In the genomic region with DNA sequence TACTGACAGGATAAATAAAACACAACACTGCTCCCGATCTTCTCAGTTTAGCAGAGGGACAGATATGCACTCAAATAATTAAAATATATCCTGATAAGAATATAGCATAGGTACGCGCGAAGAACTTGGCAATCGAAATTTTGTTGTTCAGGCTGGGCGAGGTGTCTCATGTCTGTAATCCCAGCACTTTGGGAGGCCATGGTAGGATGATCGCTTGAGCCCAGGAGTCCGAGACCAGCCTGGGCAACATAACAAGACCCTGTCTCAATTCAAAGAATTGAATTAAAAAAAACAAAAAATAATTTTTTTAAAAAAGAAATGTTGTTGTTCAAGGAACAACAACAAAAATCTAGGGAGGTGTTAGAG, we compare ENCODE assay signal across 11 cellular contexts. TPM values are rescaled to one million over a fixed set of nuclear protein-coding genes. Genes with fewer than 3 reads are reported as not detected.
A peak's percentile ranks its signal among the peaks of the same experiment; 100 is the strongest.
DNase-seq lines count a peak whose midpoint lies in the region; ATAC-seq and TF ChIP-seq lines count a peak whose summit lies in the region.
"Had no signal": no experiment of that assay in that cellular context is flagged by ENCODE, and none has a peak within 500 bp of the region (broad histone marks: within the 10 kb centered on the region; RNA-seq: fewer than 3 reads in every experiment).

No MANE protein-coding gene starts in this region.

- no peak for TF ChIP-seq CTCF in CD4-positive, alpha-beta T cell (IDR thresholded peaks at IDR 0.05)
- TF ChIP-seq CTCF in KMS-11 (conservative IDR thresholded peaks at IDR 0.05; ENCODE audit: low read depth, low read length) (no peak), body of pancreas (IDR thresholded peaks at IDR 0.05) (no peak)

- no peaks in the 10 kb centered on the region for H3K9me3 ChIP-seq in CD4-positive, alpha-beta T cell (ENCODE audit: control insufficient read depth, low read length)
- H3K9me3 ChIP-seq in body of pancreas = no peaks in the 10 kb centered on the region
- H3K9me3 ChIP-seq: adrenal gland, left ventricle myocardium inferior, testis had no signal

- H3K4me2 ChIP-seq in KMS-11 = peak overlapping the region; percentile 23; the same call in 1 of the 2 replicates

- DNase-seq in CD4-positive, alpha-beta T cell = peak in 1 of 10 experiments; percentile 27
- DNase-seq in central memory CD8-positive, alpha-beta T cell (ENCODE audit: low spot score in 2 of 2) = no peak
- no peak for DNase-seq in NCI-H1105 treated with DMSO at 0.1 percent for 48 hours (lab: John Stamatoyannopoulos, UW)
- DNase-seq in NCI-H69 (lab: John Stamatoyannopoulos, UW) = no peak
- no peak for DNase-seq in body of pancreas
- DNase-seq: adrenal gland, left ventricle myocardium inferior, posterior cingulate gyrus, testis, WERI-Rb-1 had no signal

- peak overlapping the region; percentile 96 for H3K4me3 Mint-ChIP-seq in CD4-positive, alpha-beta T cell
- H3K4me3 Mint-ChIP-seq in central memory CD8-positive, alpha-beta T cell = peak overlapping the region; percentile 84

- intact Hi-C loops in CD4-positive, alpha-beta T cell (cut with DNase I, micrococcal nuclease) = loop anchor here in 1 of 2 experiments (1.0 kb wide), 1 partner anchor 9 kb away; no protein-coding TSS in a partner anchor
- intact Hi-C loops in body of pancreas (cut with DNase I) = no loop called here

- no peak overlapping the region for H3K4me3 ChIP-seq in KMS-11 (IDR thresholded peaks at IDR 0.05; ENCODE audit: insufficient read depth, low read depth, low read length)
- no peak overlapping the region for H3K4me3 ChIP-seq in body of pancreas
- H3K4me3 ChIP-seq: adrenal gland, left ventricle myocardium inferior, testis had no signal

- POLR2A ChIA-PET in CD4-positive, alpha-beta T cell (lab: Charles Lee) = interaction anchor here (0.7 to 38.3 kb wide), 5 partner anchors 5 to 140 kb away, joined by 3 to 4232 read pairs (median 2107); partner anchors contain the start of genes B2M, PATL2, SPG11 and TRIM69

- peaks cover 69% of the 10 kb centered on the region for H3K36me3 Mint-ChIP-seq in CD4-positive, alpha-beta T cell (ENCODE audit: low read depth)
- peaks cover 74% of the 10 kb centered on the region for H3K36me3 Mint-ChIP-seq in central memory CD8-positive, alpha-beta T cell (ENCODE audit: insufficient read depth)

- peak overlapping the region; percentile 74 for H3K27ac ChIP-seq in CD4-positive, alpha-beta T cell (ENCODE audit: low read depth, low read length)
- H3K27ac ChIP-seq in KMS-11 (peak overlapping the region; percentile 47), body of pancreas (peak overlapping the region in 1 of 4 donors; percentile 40)
- H3K27ac ChIP-seq: adrenal gland, testis, WERI-Rb-1 had no signal

- H3K9me3 Mint-ChIP-seq in CD4-positive, alpha-beta T cell = no peaks in the 10 kb centered on the region
- H3K9me3 Mint-ChIP-seq in central memory CD8-positive, alpha-beta T cell = no peaks in the 10 kb centered on the region

- 85 to 87% methylated on average over 8 of the region's 8 CpGs for WGBS in body of pancreas, 2 donors

- TF ChIP-seq POLR2A in body of pancreas (IDR thresholded peaks at IDR 0.05) = no peak

- H2AFZ ChIP-seq in KMS-11 (ENCODE audit: low read depth) = no peak overlapping the region

- peaks cover 30% of the 10 kb centered on the region for H3K79me2 ChIP-seq in KMS-11 (ENCODE audit: insufficient read depth, low read depth)

- H3K36me3 ChIP-seq in KMS-11 (ENCODE audit: insufficient read depth) (peaks cover 17% of the 10 kb centered on the region), body of pancreas (replicated peaks in 1 of 2; ENCODE audit: insufficient read depth in 1 of 2, low read depth in 2 of 2) (peaks cover 7 to 27% of the 10 kb centered on the region in 2 donors)

- H3K27ac Mint-ChIP-seq in CD4-positive, alpha-beta T cell = peak overlapping the region; percentile 100
- peak overlapping the region; percentile 91 for H3K27ac Mint-ChIP-seq in central memory CD8-positive, alpha-beta T cell (ENCODE audit: low read depth)

- H3K27me3 Mint-ChIP-seq in CD4-positive, alpha-beta T cell = no peaks in the 10 kb centered on the region
- no peaks in the 10 kb centered on the region for H3K27me3 Mint-ChIP-seq in central memory CD8-positive, alpha-beta T cell

- peaks cover 90% of the 10 kb centered on the region for H3K4me1 ChIP-seq in KMS-11 (ENCODE audit: low read depth, poor library complexity, severe bottlenecking)
- peaks cover under 1% of the 10 kb centered on the region for H3K4me1 ChIP-seq in body of pancreas
- H3K4me1 ChIP-seq: testis had no signal

- H3K27me3 ChIP-seq in CD4-positive, alpha-beta T cell (ENCODE audit: control insufficient read depth, insufficient read depth, low read length) = no peaks in the 10 kb centered on the region
- H3K27me3 ChIP-seq in KMS-11 (ENCODE audit: insufficient read depth, low read depth) = no peaks in the 10 kb centered on the region
- H3K27me3 ChIP-seq in body of pancreas = no peaks in the 10 kb centered on the region
- H3K27me3 ChIP-seq: adrenal gland, testis had no signal

- H3K9ac ChIP-seq in KMS-11 = no peak overlapping the region

- peaks cover 86% of the 10 kb centered on the region for H3K4me1 Mint-ChIP-seq in CD4-positive, alpha-beta T cell (ENCODE audit: low read depth)
- H3K4me1 Mint-ChIP-seq in central memory CD8-positive, alpha-beta T cell = peaks cover 84% of the 10 kb centered on the region

- CTCF ChIA-PET in CD4-positive, alpha-beta T cell (lab: Charles Lee) = interaction anchor here (2.0 to 2.5 kb wide), 2 partner anchors 18 to 55 kb away, joined by 9 to 26 read pairs; partner anchors contain the start of genes SPG11 and TRIM69

- no peak for ATAC-seq in CD4-positive, alpha-beta T cell (ENCODE audit: poor library complexity)
- no peak for ATAC-seq in central memory CD8-positive, alpha-beta T cell (replicated peaks; ENCODE audit: extremely low read depth, poor library complexity, severe bottlenecking)
- ATAC-seq in body of pancreas = no peak

- peaks cover 23% of the 10 kb centered on the region for H4K20me1 ChIP-seq in KMS-11 (ENCODE audit: insufficient read depth)

RNA-seq across cellular contexts. Expression of gene B2M, which starts 7.6 kb away (rescaled TPM):
- 1,000 to 10,000 TPM; 4,357 to 4,503 TPM for total RNA-seq in CD4-positive, alpha-beta T cell
- total RNA-seq in body of pancreas = 100 to 1,000 TPM; 774 to 835 TPM

RNA-seq across cellular contexts. Expression of gene PATL2, which starts 7.8 kb away (rescaled TPM):
- 10 to 100 TPM; 17.4 to 21.9 TPM for total RNA-seq in CD4-positive, alpha-beta T cell
- total RNA-seq in body of pancreas = 1 to 10 TPM; 1.0 to 1.6 TPM

RNA-seq across cellular contexts. Expression of gene TRIM69, which starts 17.4 kb away (rescaled TPM):
- 1 to 10 TPM; 6.2 to 9.8 TPM for total RNA-seq in CD4-positive, alpha-beta T cell
- 1 to 10 TPM; 2.6 to 2.9 TPM for total RNA-seq in body of pancreas

RNA-seq across cellular contexts. Expression of gene SPG11, which starts 55.4 kb away (rescaled TPM):
- total RNA-seq in CD4-positive, alpha-beta T cell = 10 to 100 TPM; 49.9 to 51.3 TPM
- total RNA-seq in body of pancreas = 100 to 1,000 TPM in 1 of 2 donors, 10 to 100 TPM in 1; 40.5 to 115 TPM

Comparison
In these comparisons a context has a peak if more than half of its experiments do, and no peak if none do; other contexts are left out.
1. RNA of gene B2M, which starts 7.6 kb away (total RNA-seq): 4,357 to 4,503 TPM in CD4-positive, alpha-beta T cell; 774 to 835 TPM in body of pancreas; every median in the first group is over 4 times any median in the second.
2. RNA of gene PATL2, which starts 7.8 kb away (total RNA-seq): 17.4 to 21.9 TPM in CD4-positive, alpha-beta T cell; 1.0 to 1.6 TPM in body of pancreas; every median in the first group is over 4 times any median in the second.